Comparison of ENCODE assay signal across 7 cellular contexts in the genomic region with DNA sequence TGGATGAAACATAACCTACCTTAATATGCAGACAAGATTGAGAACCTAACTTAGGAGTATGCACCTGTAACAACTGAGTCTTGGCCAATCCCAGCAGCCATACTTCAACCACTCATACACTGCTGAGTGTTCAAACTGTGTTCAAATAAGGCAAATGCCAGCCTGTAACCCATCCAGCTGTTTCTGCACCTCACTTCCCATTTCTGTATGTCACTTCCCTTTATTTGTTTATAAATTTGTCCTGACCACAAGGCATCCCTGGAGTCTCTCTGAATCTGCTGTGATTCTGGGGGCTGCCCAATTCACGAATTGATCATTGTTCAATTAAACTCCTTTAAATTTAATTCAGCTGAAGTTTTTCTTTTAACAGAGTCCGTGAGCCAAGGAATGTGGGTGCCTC. TPM values are rescaled to one million over a fixed set of nuclear protein-coding genes. Genes with fewer than 3 reads are reported as not detected.
DNase-seq lines count a peak whose midpoint lies in the region; ATAC-seq and TF ChIP-seq lines count a peak whose summit lies in the region.
"Not testable (repeated sequence)": the region's sequence is repeated elsewhere in the genome, so short reads cannot be mapped to it uniquely, and the experiment has no call there.

No MANE protein-coding gene starts in this region.

- not testable (repeated sequence) for H4K20me1 ChIP-seq in OCI-LY1 (ENCODE audit: insufficient read depth, low read length)

- TF ChIP-seq CTCF in CD14-positive monocyte (IDR thresholded peaks at IDR 0.05); HL-60 (IDR thresholded peaks at IDR 0.05; ENCODE audit: insufficient read depth, low read length); OCI-LY1 (IDR thresholded peaks at IDR 0.05; ENCODE audit: low read length); activated B cell treated with CpG ODN at 0.5 μM for 24 hours (IDR thresholded peaks at IDR 0.05): not testable (repeated sequence)

- H3K27ac ChIP-seq in HL-60 (replicated peaks): 0 out of 2 replicates have a peak overlapping the region, but pooled peaks have one; percentile 17
- H3K27ac ChIP-seq in OCI-LY1 (ENCODE audit: low read depth, low read length, poor library complexity, severe bottlenecking): peak overlapping the region; percentile 35

- CTCF ChIA-PET in activated B cell treated with CpG ODN at 0.5 μM for 24 hours (lab: Charles Lee): not testable (repeated sequence)

- not testable (repeated sequence) for H3K9me3 Mint-ChIP-seq in CD14-positive monocyte, activated B cell treated with CpG ODN at 0.5 μM for 24 hours, naive B cell

- peaks cover 16% of the 10 kb centered on the region for H3K4me1 ChIP-seq in OCI-LY1 (ENCODE audit: insufficient read depth, low read length, severe bottlenecking)

- not testable (repeated sequence) for H3F3A ChIP-seq in OCI-LY1 (ENCODE audit: insufficient read depth, low read length)

- POLR2A ChIA-PET in activated B cell treated with CpG ODN at 0.5 μM for 24 hours (lab: Charles Lee): not testable (repeated sequence)

- H3K4me3 ChIP-seq in HL-60 (replicated peaks; ENCODE audit: insufficient read depth, low read length); OCI-LY1 (ENCODE audit: low read depth, low read length, poor library complexity, severe bottlenecking): not testable (repeated sequence)

- H3K27ac Mint-ChIP-seq in CD14-positive monocyte (peak overlapping the region; percentile 47 to 83 (median 72)), activated B cell treated with CpG ODN at 0.5 μM for 24 hours (peak overlapping the region; percentile 46), naive B cell (peak overlapping the region; percentile 37 to 89 (median 66))

- not testable (repeated sequence) for H3K9me2 ChIP-seq in OCI-LY1 (ENCODE audit: low read depth, low read length)

- not testable (repeated sequence) for ATAC-seq in activated B cell treated with CpG ODN at 0.5 μM for 24 hours (ENCODE audit: low read depth)
- ATAC-seq in naive B cell (ENCODE audit: low read depth in 2 of 2): peak; percentile 69 to 73

- not testable (repeated sequence) for H3K4me2 ChIP-seq in OCI-LY1 (ENCODE audit: low read length)

- H3K36me3 Mint-ChIP-seq in CD14-positive monocyte (peaks cover 16 to 32% of the 10 kb centered on the region in 2 donors), activated B cell treated with CpG ODN at 0.5 μM for 24 hours (ENCODE audit: low read depth) (peaks cover 27% of the 10 kb centered on the region), naive B cell (peaks cover 10 to 16% of the 10 kb centered on the region in 2 donors)

- DNase-seq in CD14-positive monocyte (ENCODE audit: low spot score); activated B cell treated with CpG ODN at 0.5 μM for 24 hours: not testable (repeated sequence)
- DNase-seq in HL-60 (ENCODE audit: low read depth in 1 of 2, low spot score in 1 of 2) (peak in 1 of 2 experiments; percentile 68), MV-4-11 (lab: John Stamatoyannopoulos, UW) (peak; percentile 80), SKM-1 treated with dmso at 0.1 percent for 144 hours (lab: John Stamatoyannopoulos, UW; ENCODE audit: unreplicated experiment) (peak; percentile 65), naive B cell (peak; percentile 15)

- intact Hi-C loops in CD14-positive monocyte (cut with micrococcal nuclease); activated B cell treated with CpG ODN at 0.5 μM for 24 hours (cut with micrococcal nuclease): not testable (repeated sequence)

- H3K79me2 ChIP-seq in OCI-LY1 (ENCODE audit: insufficient read depth, low read length): peaks cover 18% of the 10 kb centered on the region

- not testable (repeated sequence) for H3K27me3 ChIP-seq in HL-60 (ENCODE audit: insufficient read depth, poor library complexity, severe bottlenecking); OCI-LY1 (ENCODE audit: insufficient read depth, low read length)

- H2AFZ ChIP-seq in OCI-LY1 (ENCODE audit: low read length): not testable (repeated sequence)

- H3K4me3 Mint-ChIP-seq in CD14-positive monocyte (peak overlapping the region in 1 of 2 donors; percentile 22), naive B cell (peak overlapping the region in 2 of 8 donors; percentile 18 to 63)
- H3K4me3 Mint-ChIP-seq in activated B cell treated with CpG ODN at 0.5 μM for 24 hours: not testable (repeated sequence)

- H3K9me3 ChIP-seq in OCI-LY1 (ENCODE audit: low read length): not testable (repeated sequence)

- H3K4me1 Mint-ChIP-seq in CD14-positive monocyte (peaks cover 25% of the 10 kb centered on the region), activated B cell treated with CpG ODN at 0.5 μM for 24 hours (peaks cover 34% of the 10 kb centered on the region), naive B cell (peaks cover 47 to 52% (median 50%) of the 10 kb centered on the region in 3 donors)

- H3K27me3 Mint-ChIP-seq in CD14-positive monocyte (ENCODE audit: low read depth in 3 of 3); activated B cell treated with CpG ODN at 0.5 μM for 24 hours; naive B cell: not testable (repeated sequence)

- H3K36me3 ChIP-seq in OCI-LY1 (ENCODE audit: insufficient read depth, low read length): peaks cover 29% of the 10 kb centered on the region

- not testable (repeated sequence) for H3K9ac ChIP-seq in OCI-LY1 (ENCODE audit: low read length)

RNA-seq across cellular contexts. Expression of gene EIPR1, which starts 20.2 kb away (rescaled TPM):
- polyA plus RNA-seq in CD14-positive monocyte (10 to 100 TPM; 20.8 to 22.4 TPM), naive B cell (ENCODE audit: low read depth in 6 of 6) (10 to 100 TPM; 35.7 to 53.9 (median 40.9) TPM)
- 36.3 and 38.0 TPM in 2 replicates for total RNA-seq in activated B cell treated with CpG ODN at 0.5 μM for 24 hours

RNA-seq across cellular contexts. Expression of gene TRAPPC12, which starts 22.0 kb away (rescaled TPM):
- polyA plus RNA-seq in CD14-positive monocyte (10 to 100 TPM; 26.6 to 44.7 TPM), naive B cell (ENCODE audit: low read depth in 6 of 6) (10 to 100 TPM; 31.3 to 36.3 (median 33.1) TPM)
- 95.4 and 104 TPM in 2 replicates for total RNA-seq in activated B cell treated with CpG ODN at 0.5 μM for 24 hours
